18 cellular contexts compared by ENCODE assay signal in genomic region chr10:79420974-79421688, GRCh38. TPM values are rescaled to one million over a fixed set of nuclear protein-coding genes. Genes with fewer than 3 reads are reported as not detected.
DNase-seq lines count a peak whose midpoint lies in the region; ATAC-seq, FAIRE-seq and TF ChIP-seq lines count a peak whose summit lies in the region.
"Had no signal": no experiment of that assay in that cellular context is flagged by ENCODE, and none has a peak within 500 bp of the region (broad histone marks: within the 10 kb centered on the region; RNA-seq: fewer than 3 reads in every experiment).

No MANE protein-coding gene starts in this region.

- H3K4me3 ChIP-seq in left ventricle myocardium inferior, result no peak overlapping the region
- H3K4me3 ChIP-seq in upper lobe of left lung, result no peak overlapping the region
- H3K4me3 ChIP-seq: SJSA1 had no signal

- TF ChIP-seq POLR2A in upper lobe of left lung (IDR thresholded peaks at IDR 0.05), result no peak
- TF ChIP-seq POLR2A in H54 (IDR thresholded peaks at IDR 0.05; ENCODE audit: low read depth, low read length), result no peak

- no peak for ATAC-seq in upper lobe of left lung (ENCODE audit: low FRiP score in 2 of 2)
- ATAC-seq: stimulated activated naive CD8-positive, alpha-beta T cell treated with anti-CD3 and anti-CD28 coated beads, Interleukin-15, amount 100 ng/mL, for 72 hours had no signal

- H3K27me3 ChIP-seq in left ventricle myocardium inferior (ENCODE audit: low read depth) (no peaks in the 10 kb centered on the region), upper lobe of left lung (no peaks in the 10 kb centered on the region)
- H3K27me3 ChIP-seq: SJSA1 had no signal

- H3K4me1 ChIP-seq in left ventricle myocardium inferior, result peaks cover 26% of the 10 kb centered on the region
- H3K4me1 ChIP-seq in upper lobe of left lung, result peaks cover 44 to 64% (median 58%) of the 10 kb centered on the region in 4 donors

- FAIRE-seq in H54 (lab: Jason Lieb, UNC), result no peak
- FAIRE-seq: GM12892 had no signal

- H3K9me3 ChIP-seq in left ventricle myocardium inferior (replicated peaks) (no peaks in the 10 kb centered on the region), upper lobe of left lung (no peaks in the 10 kb centered on the region)
- H3K9me3 ChIP-seq: SJSA1 had no signal

- H3K36me3 ChIP-seq in left ventricle myocardium inferior (peaks cover 29% of the 10 kb centered on the region), upper lobe of left lung (peaks cover 0 to 13% (median 6%) of the 10 kb centered on the region in 4 donors)

- TF ChIP-seq CTCF in left ventricle myocardium inferior (IDR thresholded peaks at IDR 0.05; ENCODE audit: borderline replicate concordance) (no peak), upper lobe of left lung (IDR thresholded peaks at IDR 0.05) (no peak)

- H3K27ac ChIP-seq in left ventricle myocardium inferior (replicated peaks) (peak overlapping the region; percentile 74), upper lobe of left lung (peak overlapping the region in 3 of 4 donors; percentile 48 to 78 (median 69))
- H3K27ac ChIP-seq: C4-2B had no signal

- intact Hi-C loops in left ventricle myocardium inferior (cut with micrococcal nuclease), result no loop called here
- intact Hi-C loops in posterior vena cava (cut with DNase I), result no loop called here

- DNase-seq in astrocyte of the hippocampus (ENCODE audit: low read depth, low spot score) (peak; percentile 53), left ventricle myocardium inferior (peak; percentile 21), posterior vena cava (ENCODE audit: low spot score) (peak; percentile 67), upper lobe of left lung (no peak), H54 (ENCODE audit: insufficient read length, low spot score) (no peak), NCI-H1105 (lab: John Stamatoyannopoulos, UW) (no peak)
- DNase-seq in activated naive CD4-positive, alpha-beta T cell (lab: John Stamatoyannopoulos, UW), result no peak
- DNase-seq: activated naive CD8-positive, alpha-beta T cell treated with anti-CD3 and anti-CD28 coated beads for 36 hours; erythroblast; NCI-H1436; NCI-H2171 treated with DMSO at 0.1 percent for 48 hours; NCI-H69; OCI-M1; stimulated activated CD4-positive, alpha-beta T cell treated with anti-CD3 and anti-CD28 coated beads, Interleukin-1b, Interleukin-23, amount 100 ng/mL, for 48 hours; stimulated activated naive CD8-positive, alpha-beta T cell treated with anti-CD3 and anti-CD28 coated beads, Interleukin-15, amount 100 ng/mL, for 72 hours had no signal

- no peak for TF ChIP-seq EP300 in upper lobe of left lung (IDR thresholded peaks at IDR 0.05)

- 68 to 82% methylated on average over 7 to 12 of the region's 12 CpGs for WGBS in upper lobe of left lung, 2 donors

RNA-seq across cellular contexts. Expression of gene ZCCHC24, which starts 24.3 kb away (rescaled TPM):
- 47.5 TPM for total RNA-seq in left ventricle myocardium inferior
- total RNA-seq in posterior vena cava, result 100 to 1,000 TPM; 113 to 125 TPM
- 10 to 100 TPM; 12.6 to 45.7 (median 21.0) TPM for total RNA-seq in upper lobe of left lung

Comparison
In these comparisons a context has a peak if more than half of its experiments do, and no peak if none do; other contexts are left out.
1. DNase-seq: peak in astrocyte of the hippocampus (single experiment), left ventricle myocardium inferior (single experiment) and posterior vena cava (single experiment); none in upper lobe of left lung (0 of 2), H54 (single experiment), activated naive CD4-positive, alpha-beta T cell (0 of 4) and NCI-H1105 (single experiment).